ENCODE assay signal across 18 cellular contexts in the genomic region with DNA sequence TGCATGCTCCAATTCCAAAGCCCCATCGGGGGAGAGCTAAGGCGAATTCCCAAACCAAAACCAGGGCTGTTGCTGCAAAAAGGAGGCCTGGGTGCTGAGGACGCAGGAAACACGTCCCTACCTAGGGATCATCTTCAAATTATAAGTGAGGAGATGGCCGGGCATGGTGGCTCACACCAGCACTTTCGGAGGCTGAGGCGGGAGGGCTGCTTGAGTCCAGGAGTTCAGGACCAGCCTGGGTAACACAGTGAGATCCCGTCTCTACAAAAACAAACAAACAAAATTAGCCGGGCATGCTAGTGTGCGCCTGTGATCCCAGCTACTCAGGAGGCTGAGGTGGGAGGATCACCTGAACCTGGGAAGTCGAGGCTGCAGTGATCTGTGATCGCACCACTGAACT.
DNase-seq lines count a peak whose midpoint lies in the region; ATAC-seq and TF ChIP-seq lines count a peak whose summit lies in the region.
"Had no signal": no experiment of that assay in that cellular context is flagged by ENCODE, and none has a peak within 500 bp of the region (broad histone marks: within the 10 kb centered on the region; RNA-seq: fewer than 3 reads in every experiment).

No MANE protein-coding gene starts in this region.

- H3K27me3 Mint-ChIP-seq in chondrocyte (ENCODE audit: low read depth) = no peaks in the 10 kb centered on the region

- H3K4me2 ChIP-seq in trophoblast cell (ENCODE audit: low read length) = no peak overlapping the region
- H3K4me2 ChIP-seq: A549 had no signal

- TF ChIP-seq CTCF in heart right ventricle (IDR thresholded peaks at IDR 0.05) (no peak), chondrocyte (IDR thresholded peaks at IDR 0.05) (no peak)

- no peak overlapping the region for H2AK5ac ChIP-seq in trophoblast cell (ENCODE audit: low read length)

- H2BK12ac ChIP-seq in trophoblast cell (ENCODE audit: low read length) = no peak overlapping the region

- no peak overlapping the region for H3K4ac ChIP-seq in trophoblast cell (ENCODE audit: low read depth, low read length)

- intact Hi-C loops in Right ventricle myocardium superior (cut with DNase I) (no loop called here), heart right ventricle (cut with DNase I) (loop anchor here in 2 of 10 donors (5.0 kb wide), 2 partner anchors 138 to 157 kb away; no protein-coding TSS in a partner anchor), aorta (cut with DNase I) (loop anchor here in 1 of 2 donors (10.0 kb wide), 1 partner anchor 135 kb away; no protein-coding TSS in a partner anchor)

- no peaks in the 10 kb centered on the region for H3K79me1 ChIP-seq in trophoblast cell (ENCODE audit: low read length)

- H4K8ac ChIP-seq in trophoblast cell (ENCODE audit: low read depth, low read length) = no peak overlapping the region

- H3K9me3 Mint-ChIP-seq in chondrocyte (ENCODE audit: low read depth) = no peaks in the 10 kb centered on the region
- H3K9me3 Mint-ChIP-seq: CD8-positive, alpha-beta T cell; H9 had no signal

- H2AFZ ChIP-seq in trophoblast cell (ENCODE audit: insufficient read depth, low read length, poor library complexity) = no peak overlapping the region

- WGBS in heart right ventricle, 2 donors = 92 to 95% methylated on average over 12 of the region's 12 CpGs
- no CpG with 5 or more reads among the region's 12 CpGs for WGBS in trophoblast cell (ENCODE audit: extremely low coverage, insufficient coverage, insufficient read length)
- 91 to 93% methylated on average over 12 of the region's 12 CpGs for WGBS in aorta, 2 donors

- peak; percentile 2 for DNase-seq in Right ventricle myocardium superior
- DNase-seq in heart right ventricle = no peak
- DNase-seq in chondrocyte (ENCODE audit: low spot score) = peak; percentile 43
- no peak for DNase-seq in trophoblast cell
- DNase-seq in aorta = peak; percentile 8 to 62
- DNase-seq in mesenteric fat pad (ENCODE audit: low spot score) = no peak
- no peak for DNase-seq in NCI-H446 (lab: John Stamatoyannopoulos, UW)
- DNase-seq: AML-193; Calu3; CD8-positive, alpha-beta T cell; DMS79 treated with DMSO at 0.1 percent for 48 hours; GF-D8; H9 had no signal

- H3K4me3 ChIP-seq in heart right ventricle = no peak overlapping the region
- peak overlapping the region; percentile 1 for H3K4me3 ChIP-seq in trophoblast cell (ENCODE audit: low read depth, low read length)
- no peak overlapping the region for H3K4me3 ChIP-seq in aorta (ENCODE audit: low read length in 2 of 2)
- H3K4me3 ChIP-seq: A549, GM12878 had no signal

- no peak overlapping the region for H2BK5ac ChIP-seq in trophoblast cell (ENCODE audit: low read depth, low read length, poor library complexity)

- no peak overlapping the region for H3K18ac ChIP-seq in trophoblast cell (ENCODE audit: low read length)

- no peak overlapping the region for H4K91ac ChIP-seq in trophoblast cell (ENCODE audit: low read depth, low read length)

- H3K4me1 ChIP-seq in heart right ventricle (peaks cover 3 to 30% (median 24%) of the 10 kb centered on the region in 9 donors), trophoblast cell (ENCODE audit: control insufficient read depth in 1 of 2, insufficient read depth in 2 of 2, low read length in 2 of 2) (no peaks in the 10 kb centered on the region), aorta (ENCODE audit: control insufficient read depth in 1 of 2, insufficient read depth in 2 of 2, low read length in 2 of 2) (no peaks in the 10 kb centered on the region)
- H3K4me1 ChIP-seq: A549 had no signal

- H3K14ac ChIP-seq in trophoblast cell (ENCODE audit: low read length) = no peak overlapping the region

- no peak overlapping the region for H2BK120ac ChIP-seq in trophoblast cell (ENCODE audit: insufficient read depth, low read length, poor library complexity)

- H3K79me2 ChIP-seq in trophoblast cell (ENCODE audit: control insufficient read depth, insufficient read depth, low read length, poor library complexity) = no peaks in the 10 kb centered on the region

- H3K36me3 Mint-ChIP-seq in chondrocyte (ENCODE audit: low read depth) = peaks cover 10% of the 10 kb centered on the region
- H3K36me3 Mint-ChIP-seq: CD14-positive monocyte; CD8-positive, alpha-beta T cell had no signal

- no peak overlapping the region for H4K12ac ChIP-seq in trophoblast cell (ENCODE audit: low read depth, low read length)

- H3K27me3 ChIP-seq in heart right ventricle (no peaks in the 10 kb centered on the region), trophoblast cell (ENCODE audit: insufficient read depth, low read length) (no peaks in the 10 kb centered on the region), aorta (ENCODE audit: control insufficient read depth in 1 of 2, insufficient read depth in 2 of 2, low read length in 1 of 2) (no peaks in the 10 kb centered on the region)

- no peak overlapping the region for H3K23ac ChIP-seq in trophoblast cell (ENCODE audit: low read length)

- H3K27ac Mint-ChIP-seq in chondrocyte (ENCODE audit: unreplicated experiment) = no peak overlapping the region
- H3K27ac Mint-ChIP-seq: CD14-positive monocyte; CD8-positive, alpha-beta T cell had no signal

- ATAC-seq in Right ventricle myocardium superior (ENCODE audit: poor library complexity) = no peak
- no peak for ATAC-seq in heart right ventricle
- ATAC-seq in aorta (ENCODE audit: low FRiP score) = no peak
- ATAC-seq: A549; CD8-positive, alpha-beta T cell; GM12878; HepG2 had no signal

- H3K4me3 Mint-ChIP-seq in chondrocyte (ENCODE audit: unreplicated experiment) = no peak overlapping the region
- H3K4me3 Mint-ChIP-seq: CD14-positive monocyte; CD8-positive, alpha-beta T cell; H9 had no signal

- no peaks in the 10 kb centered on the region for H3K9me3 ChIP-seq in heart right ventricle
- H3K9me3 ChIP-seq in trophoblast cell (ENCODE audit: insufficient read depth, low read depth, low read length) = peaks cover 2% of the 10 kb centered on the region
- H3K9me3 ChIP-seq in aorta (ENCODE audit: control insufficient read depth, low read length) = no peaks in the 10 kb centered on the region
- H3K9me3 ChIP-seq: A549 had no signal

- H3K27ac ChIP-seq in heart right ventricle (no peak overlapping the region), trophoblast cell (ENCODE audit: low read depth, low read length) (no peak overlapping the region), aorta (ENCODE audit: low read depth in 1 of 2, low read length in 2 of 2) (no peak overlapping the region)
- H3K27ac ChIP-seq: 22Rv1, A549 had no signal

- peaks cover 11% of the 10 kb centered on the region for H3K4me1 Mint-ChIP-seq in chondrocyte (ENCODE audit: low read depth)
- H3K4me1 Mint-ChIP-seq: CD14-positive monocyte had no signal

- H3K36me3 ChIP-seq in heart right ventricle = peaks cover 0 to 26% (median 7%) of the 10 kb centered on the region in 9 donors
- peaks cover 9 to 22% of the 10 kb centered on the region in 2 experiments for H3K36me3 ChIP-seq in trophoblast cell (ENCODE audit: control insufficient read depth in 1 of 2, insufficient read depth in 2 of 2, low read length in 2 of 2)
- no peaks in the 10 kb centered on the region for H3K36me3 ChIP-seq in aorta (ENCODE audit: control insufficient read depth in 1 of 2, insufficient read depth in 2 of 2, low read length in 1 of 2)

- no peak overlapping the region for H3K9ac ChIP-seq in trophoblast cell (ENCODE audit: low read length)

Comparison
In these comparisons a context has a peak if more than half of its experiments do, and no peak if none do; other contexts are left out.
1. DNase-seq: peak in Right ventricle myocardium superior (single experiment), chondrocyte (single experiment) and aorta (2 of 2); none in heart right ventricle (0 of 2), trophoblast cell (0 of 2), mesenteric fat pad (single experiment) and NCI-H446 (0 of 2).